ENCODE assay signal across 8 cellular contexts in genomic region chr1:229430761-229431269, GRCh38. TPM values are rescaled to one million over a fixed set of nuclear protein-coding genes. Genes with fewer than 3 reads are reported as not detected.
DNase-seq lines count a peak whose midpoint lies in the region; ATAC-seq lines count a peak whose summit lies in the region.

No MANE protein-coding gene starts in this region.

- H3K9ac ChIP-seq in SK-N-MC (ENCODE audit: insufficient read length): no peak overlapping the region

- peaks cover 32% of the 10 kb centered on the region for H3K27me3 ChIP-seq in CD4-positive, alpha-beta memory T cell (ENCODE audit: insufficient read depth, low read length)

- H3K9me3 Mint-ChIP-seq in CD4-positive, alpha-beta memory T cell: peaks cover 0 to 4% (median 2%) of the 10 kb centered on the region in 8 donors

- no peaks in the 10 kb centered on the region for H3K9me3 ChIP-seq in CD4-positive, alpha-beta memory T cell (ENCODE audit: control insufficient read depth in 1 of 2, low read length in 2 of 2)
- H3K9me3 ChIP-seq in SK-N-MC (ENCODE audit: low read depth, low read length): no peaks in the 10 kb centered on the region

- H3K4me3 Mint-ChIP-seq in CD4-positive, alpha-beta memory T cell: peak overlapping the region; percentile 75 to 92 (median 88)

- H3K4me3 ChIP-seq in CD4-positive, alpha-beta memory T cell (ENCODE audit: low read length in 2 of 2): peak overlapping the region in 1 of 2 donors; percentile 32
- H3K4me3 ChIP-seq in SK-N-MC: peak overlapping the region; percentile 59

- POLR2A ChIA-PET in CD4-positive, alpha-beta memory T cell (lab: Charles Lee; ENCODE audit: partially characterized antibody): no interaction called here

- peak overlapping the region in 2 of 7 donors; percentile 3 to 35 for H3K27ac Mint-ChIP-seq in CD4-positive, alpha-beta memory T cell

- DNase-seq in CD4-positive, alpha-beta memory T cell: peak in 3 of 5 donors; percentile 21 to 37 (median 25)
- DNase-seq in SK-N-MC (ENCODE audit: low read depth, low spot score) (no peak), ecto neural progenitor cell (ENCODE audit: low spot score) (peak; percentile 89), mucosa of gallbladder (ENCODE audit: low spot score) (peak; percentile 46), DMS53 (lab: John Stamatoyannopoulos, UW) (no peak)

- H3K4me1 Mint-ChIP-seq in CD4-positive, alpha-beta memory T cell: peaks cover 12 to 23% (median 19%) of the 10 kb centered on the region in 4 donors

- ATAC-seq in GM21529 (IDR thresholded peaks at IDR 0.05; ENCODE audit: unreplicated experiment) (no peak), HG03354 (IDR thresholded peaks at IDR 0.05; ENCODE audit: poor library complexity, severe bottlenecking, unreplicated experiment) (no peak), GM21447 (IDR thresholded peaks at IDR 0.05; ENCODE audit: unreplicated experiment) (no peak)

- H3K27me3 Mint-ChIP-seq in CD4-positive, alpha-beta memory T cell: peaks cover 40 to 54% of the 10 kb centered on the region in 2 donors

- H3K36me3 Mint-ChIP-seq in CD4-positive, alpha-beta memory T cell: peaks cover 0 to 3% of the 10 kb centered on the region in 2 donors

- CTCF ChIA-PET in CD4-positive, alpha-beta memory T cell (lab: Charles Lee; ENCODE audit: partially characterized antibody): no interaction called here

- peaks cover 22% of the 10 kb centered on the region for H3K4me1 ChIP-seq in CD4-positive, alpha-beta memory T cell (ENCODE audit: insufficient read depth, low read length)

- no peaks in the 10 kb centered on the region for H3K36me3 ChIP-seq in CD4-positive, alpha-beta memory T cell (ENCODE audit: insufficient read depth, low read length)
- H3K36me3 ChIP-seq in SK-N-MC (ENCODE audit: insufficient read depth, low read length): no peaks in the 10 kb centered on the region

- intact Hi-C loops in CD4-positive, alpha-beta memory T cell (cut with micrococcal nuclease): no loop called here

- H3K27ac ChIP-seq in CD4-positive, alpha-beta memory T cell (ENCODE audit: low read depth, low read length): no peak overlapping the region
- no peak overlapping the region for H3K27ac ChIP-seq in SK-N-MC

RNA-seq across cellular contexts. Expression of gene ACTA1, which starts 3.1 kb away (rescaled TPM):
- under 1 TPM in 1 of 2 experiments, not detected in 1; 0.29 TPM for total RNA-seq in CD4-positive, alpha-beta memory T cell
- polyA plus RNA-seq in CD4-positive, alpha-beta memory T cell: not detected
- 0.17 TPM for total RNA-seq in mucosa of gallbladder

Comparison
In these comparisons a context has a peak if more than half of its experiments do, and no peak if none do; other contexts are left out.
1. DNase-seq: peak in CD4-positive, alpha-beta memory T cell (3 of 5), ecto neural progenitor cell (single experiment) and mucosa of gallbladder (single experiment); none in SK-N-MC (single experiment) and DMS53 (single experiment).